In genomic region chr17:56975656-56976055, GRCh38 we compare ENCODE assay signal across 30 cellular contexts.
"Had no signal": no experiment of that assay in that cellular context is flagged by ENCODE, and none has a peak within 500 bp of the region (broad histone marks: within the 10 kb centered on the region; RNA-seq: fewer than 3 reads in every experiment).

No MANE protein-coding gene starts in this region.

- H3K9me3 ChIP-seq: adrenal gland, Peyer's patch, SJSA1, SK-N-SH had no signal

- H3K9ac ChIP-seq: SK-N-SH had no signal

- DNase-seq: activated CD4-positive, alpha-beta memory T cell treated with anti-CD3 and anti-CD28 coated beads for 36 hours; activated CD4-positive, alpha-beta T cell treated with anti-CD3 and anti-CD28 coated beads for 36 hours; activated CD4-positive, alpha-beta T cell treated with anti-CD3 and anti-CD28 coated beads, Interleukin-2, amount 50 U/mL, for 1 hour; activated CD8-positive, alpha-beta memory T cell treated with anti-CD3 and anti-CD28 coated beads, Interleukin-2, amount 50 U/mL, for 4 hours; activated gamma-delta T cell treated with Interleukin-2 at 50 U/mL for 16 hours; activated naive CD4-positive, alpha-beta T cell treated with anti-CD3 and anti-CD28 coated beads for 36 hours; activated T-cell treated with anti-CD3 and anti-CD28 coated beads for 4 hours; activated T-cell treated with anti-CD3 and anti-CD28 coated beads, Interleukin-2, amount 50 U/mL, for 4 hours; caudate nucleus; cerebellar nuclear complex; Karpas-422; KBM-7; NCI-H1105 treated with DMSO at 0.1 percent for 48 hours; NCI-H1436; NCI-H1694; NCI-H2029; NCI-H2171 treated with DMSO at 0.1 percent for 48 hours; NCI-H2227 treated with DMSO at 0.1 percent for 48 hours; NCI-H446; NCI-H524; NCI-H69; NCI-H82; NK-92 treated with Interleukin-12 subunit alpha and Interleukin-12 subunit beta, amount 100 ng/mL, for 24 hours; PC-3; Peyer's patch; RPMI8226; SHP77 treated with DMSO at 0.1 percent for 48 hours; SK-N-SH had no signal

- H3K27me3 ChIP-seq: adrenal gland, Peyer's patch had no signal

- H3K4me3 ChIP-seq: adrenal gland, Peyer's patch, SJSA1 had no signal

- H3K4me2 ChIP-seq: SK-N-SH had no signal

- H3K27ac ChIP-seq: adrenal gland, Peyer's patch, SJSA1 had no signal

- H3K36me3 ChIP-seq: adrenal gland, Peyer's patch, SJSA1 had no signal
